Comparison of ENCODE assay signal across 2 cellular contexts in the genomic region with DNA sequence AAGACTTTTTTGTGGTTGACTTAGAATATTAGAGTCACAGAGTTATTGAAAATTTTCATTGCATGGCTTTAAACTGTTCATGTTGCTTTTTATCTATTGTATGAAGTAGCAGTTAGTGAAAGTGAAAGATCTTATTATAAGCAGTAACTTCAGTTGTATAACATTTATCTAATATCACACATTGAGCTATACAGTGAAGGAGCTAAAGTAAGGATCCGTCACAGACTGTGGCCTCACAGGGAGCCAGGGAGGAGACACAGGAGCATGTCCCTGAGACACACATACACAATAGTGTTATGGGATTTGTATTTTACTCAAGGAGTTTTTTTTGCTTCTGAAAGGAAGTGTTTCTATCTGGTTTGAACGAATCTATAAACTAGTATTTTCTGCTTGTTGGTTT.
TF ChIP-seq lines count a peak whose summit lies in the region.

No MANE protein-coding gene starts in this region.

TF ChIP-seq in liver, 16 proteins besides CTCF, POLR2A, EP300 and RAD21:
- TF ChIP-seq NR2F2 (IDR thresholded peaks at IDR 0.05) (no peak), HNF4G (IDR thresholded peaks at IDR 0.05) (no peak), EGR1 (IDR thresholded peaks at IDR 0.05; ENCODE audit: low read depth in 2 of 2) (no peak), FOXA1 (IDR thresholded peaks at IDR 0.05) (no peak), YY1 (IDR thresholded peaks at IDR 0.05) (no peak), FOXA2 (IDR thresholded peaks at IDR 0.05) (no peak), HNF4A (conservative IDR thresholded peaks at IDR 0.05) (no peak), REST (IDR thresholded peaks at IDR 0.05) (no peak)
- TF ChIP-seq, protein P1, sequence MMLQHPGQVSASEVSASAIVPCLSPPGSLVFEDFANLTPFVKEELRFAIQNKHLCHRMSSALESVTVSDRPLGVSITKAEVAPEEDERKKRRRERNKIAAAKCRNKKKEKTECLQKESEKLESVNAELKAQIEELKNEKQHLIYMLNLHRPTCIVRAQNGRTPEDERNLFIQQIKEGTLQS (IDR thresholded peaks at IDR 0.05): no peak
TF ChIP-seq in liver: peak in this region for 0.

TF ChIP-seq in HepG2, 621 proteins besides CTCF, POLR2A, EP300 and RAD21:
- TF ChIP-seq TBX3 (IDR thresholded peaks at IDR 0.05; ENCODE audit: borderline replicate concordance): no peak
- no peak for TF ChIP-seq TSC22D2 (CRISPR knock-in tag; IDR thresholded peaks at IDR 0.05; ENCODE audit: borderline replicate concordance)
- no peak for TF ChIP-seq PAXIP1 (CRISPR knock-in tag; conservative IDR thresholded peaks at IDR 0.05)
- TF ChIP-seq XBP1 (CRISPR knock-in tag; IDR thresholded peaks at IDR 0.05): no peak
- no peak for TF ChIP-seq SAFB2 (CRISPR knock-in tag; IDR thresholded peaks at IDR 0.05; ENCODE audit: borderline replicate concordance, low read depth)
- no peak for TF ChIP-seq ZMYM4 (CRISPR knock-in tag; IDR thresholded peaks at IDR 0.05)
- no peak for TF ChIP-seq ATAD3A (CRISPR knock-in tag; IDR thresholded peaks at IDR 0.05)
- no peak for TF ChIP-seq CC2D1A (CRISPR knock-in tag; IDR thresholded peaks at IDR 0.05)
